ENCODE assay signal across 8 cellular contexts in the genomic region with DNA sequence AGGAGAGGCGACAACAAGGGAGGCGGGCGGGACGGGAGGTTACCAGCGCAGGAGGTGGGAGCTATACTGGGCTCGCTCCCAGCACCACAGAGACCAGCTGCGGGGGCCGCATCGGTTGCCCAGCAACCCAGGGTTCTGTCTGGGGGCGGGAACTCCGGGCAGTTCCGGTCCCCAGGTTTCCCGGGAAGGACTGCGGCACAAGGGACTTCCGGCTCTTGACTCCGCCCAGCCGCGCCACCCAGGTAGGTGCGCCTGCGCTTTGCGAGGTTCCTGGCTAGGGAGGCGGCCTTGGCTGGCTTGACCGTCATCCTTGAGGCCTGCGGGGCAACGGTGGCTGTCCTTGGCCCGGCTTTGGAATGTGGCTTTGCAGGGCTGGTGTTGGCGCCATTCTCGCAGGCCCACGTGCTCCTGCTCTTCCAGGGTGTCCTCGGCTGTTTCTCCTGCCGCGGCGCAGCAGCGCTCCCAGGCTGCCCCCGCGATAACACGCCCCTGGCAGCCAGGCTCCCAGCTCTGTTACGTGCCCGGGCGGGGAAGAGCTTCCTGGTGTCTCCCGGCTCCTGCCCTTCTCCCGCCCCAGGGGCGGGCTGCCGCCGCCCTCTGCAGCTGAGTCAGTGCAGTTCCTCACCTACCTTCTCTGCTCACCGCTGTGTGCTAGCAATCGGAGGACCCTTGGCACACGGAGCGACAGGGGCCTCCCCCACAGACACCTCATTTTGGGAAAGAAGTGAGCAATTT. TPM values are rescaled to one million over a fixed set of nuclear protein-coding genes. Genes with fewer than 3 reads are reported as not detected.
DNase-seq lines count a peak whose midpoint lies in the region; ATAC-seq and TF ChIP-seq lines count a peak whose summit lies in the region.

A gene with protein sequence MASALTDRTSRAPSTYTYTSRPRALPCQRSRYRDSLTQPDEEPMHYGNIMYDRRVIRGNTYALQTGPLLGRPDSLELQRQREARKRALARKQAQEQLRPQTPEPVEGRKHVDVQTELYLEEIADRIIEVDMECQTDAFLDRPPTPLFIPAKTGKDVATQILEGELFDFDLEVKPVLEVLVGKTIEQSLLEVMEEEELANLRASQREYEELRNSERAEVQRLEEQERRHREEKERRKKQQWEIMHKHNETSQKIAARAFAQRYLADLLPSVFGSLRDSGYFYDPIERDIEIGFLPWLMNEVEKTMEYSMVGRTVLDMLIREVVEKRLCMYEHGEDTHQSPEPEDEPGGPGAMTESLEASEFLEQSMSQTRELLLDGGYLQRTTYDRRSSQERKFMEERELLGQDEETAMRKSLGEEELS (minus strand): TSS at position 534 of the 735 bp plus-strand sequence. CDS start 652 bp downstream, outside the sequence.

- H3K9me3 ChIP-seq in OCI-LY3 (ENCODE audit: insufficient read depth, low read length): no peaks in the 10 kb centered on the region
- H3K9me3 ChIP-seq in mucosa of descending colon: no peaks in the 10 kb centered on the region

- no peaks in the 10 kb centered on the region for H4K20me1 ChIP-seq in OCI-LY3 (ENCODE audit: insufficient read depth, low read length)

- peak within 1 kb of the TSS; percentile 94 for H3K4me3 ChIP-seq in OCI-LY3 (ENCODE audit: low read length)
- peak within 1 kb of the TSS; percentile 57 for H3K4me3 ChIP-seq in mucosa of descending colon

- DNase-seq in DMS153 (lab: John Stamatoyannopoulos, UW) (peak; percentile 88), HuH-7.5 (ENCODE audit: low spot score) (peak; percentile 87), activated T-cell treated with anti-CD3 and anti-CD28 coated beads for 4 hours (peak; percentile 86), epithelial cell of prostate (ENCODE audit: low read depth, low spot score) (peak; percentile 85), mucosa of descending colon (peak; percentile 94 to 97 (median 97))
- peak; percentile 75 to 83 for DNase-seq in stimulated activated CD8-positive, alpha-beta memory T cell treated with anti-CD3 and anti-CD28 coated beads, Interleukin-4, amount 100 ng/mL, for 1 hour (ENCODE audit: low read depth in 2 of 2, low spot score in 1 of 2)

- no peaks in the 10 kb centered on the region for H3K27me3 ChIP-seq in OCI-LY3 (ENCODE audit: low read depth, low read length)

- H3K4me2 ChIP-seq in OCI-LY3 (ENCODE audit: low read length): peak within 1 kb of the TSS; percentile 92

- 0 out of 2 replicates have a peak, but pooled peaks have one; percentile 11 for TF ChIP-seq CTCF in OCI-LY3 (IDR thresholded peaks at IDR 0.05; ENCODE audit: low read depth, low read length)
- TF ChIP-seq CTCF in mucosa of descending colon (IDR thresholded peaks at IDR 0.05): no peak

- peak within 1 kb of the TSS; percentile 93 for H2AFZ ChIP-seq in OCI-LY3 (ENCODE audit: low read depth, low read length)

- ATAC-seq in GM21528 (IDR thresholded peaks at IDR 0.05; ENCODE audit: low FRiP score, unreplicated experiment): peak; percentile 92
- peak; percentile 95 for ATAC-seq in mucosa of descending colon

- peaks cover 11% of the 10 kb centered on the region for H3K4me1 ChIP-seq in OCI-LY3 (ENCODE audit: low read length)
- H3K4me1 ChIP-seq in mucosa of descending colon (ENCODE audit: low read depth): peaks cover 6% of the 10 kb centered on the region

- peak within 1 kb of the TSS; percentile 75 for H3K27ac ChIP-seq in OCI-LY3 (ENCODE audit: low read length)
- H3K27ac ChIP-seq in epithelial cell of prostate: peak within 1 kb of the TSS; percentile 93

- intact Hi-C loops in mucosa of descending colon (cut with DNase I, micrococcal nuclease): no loop called here

- H3K79me2 ChIP-seq in OCI-LY3 (ENCODE audit: low read length): no peaks in the 10 kb centered on the region

- peak within 1 kb of the TSS; percentile 90 for H3K9ac ChIP-seq in OCI-LY3 (ENCODE audit: low read length)

- H3K36me3 ChIP-seq in OCI-LY3 (replicated peaks; ENCODE audit: low read depth, low read length) (no peaks in the 10 kb centered on the region), mucosa of descending colon (ENCODE audit: low read depth) (no peaks in the 10 kb centered on the region)

RNA-seq across cellular contexts. Expression of the gene that starts here (rescaled TPM):
- total RNA-seq in mucosa of descending colon: 10 to 100 TPM; 17.3 to 23.1 (median 18.6) TPM

Comparison
In these comparisons a context has a peak if more than half of its experiments do, and no peak if none do; other contexts are left out.
1. Peak in every context shown above with its lines: DNase-seq, ATAC-seq, H3K4me3 ChIP-seq and H3K27ac ChIP-seq.